ENCODE assay signal across 1 cellular context in the genomic region with DNA sequence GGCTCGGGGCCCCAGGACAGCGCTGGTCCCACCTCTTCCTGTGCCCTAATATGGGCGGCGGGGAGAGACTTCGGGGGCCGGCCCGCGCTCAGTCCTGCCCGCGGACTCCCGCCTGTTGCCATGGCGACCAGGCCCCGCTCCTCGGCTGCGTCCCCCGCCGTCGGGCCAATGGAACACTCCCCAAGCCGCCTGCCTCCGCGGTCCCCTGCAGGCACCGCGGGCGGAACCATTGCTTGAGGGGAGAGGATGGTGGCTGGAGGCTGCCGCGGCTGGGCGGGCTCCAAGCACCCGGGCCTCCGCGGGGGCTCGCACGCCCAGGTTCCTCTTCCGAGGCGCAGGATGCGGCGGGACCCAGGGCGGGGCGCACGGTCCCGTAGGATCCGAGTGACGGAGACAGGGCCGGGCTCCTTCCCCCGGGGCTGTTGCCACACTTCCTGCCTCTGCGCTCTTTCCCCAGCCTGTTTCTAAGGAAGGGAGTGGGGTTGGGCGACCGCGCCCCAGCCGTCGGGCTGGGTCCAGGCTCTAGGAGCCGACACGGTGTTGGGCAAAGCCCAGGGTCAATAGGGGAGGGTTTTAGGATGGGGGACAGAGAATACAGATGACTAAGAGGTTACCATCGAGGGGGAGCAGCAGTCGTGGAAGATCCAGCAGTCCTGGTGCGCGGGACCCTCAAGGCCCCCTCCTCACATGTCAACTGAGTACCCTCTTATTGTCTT.
TF ChIP-seq lines count a peak whose summit lies in the region.

No MANE protein-coding gene starts in this region.

TF ChIP-seq in GM12878, 131 proteins besides CTCF, POLR2A, EP300 and RAD21 (continued from another document and continues in another):
- TF ChIP-seq, protein P1, sequence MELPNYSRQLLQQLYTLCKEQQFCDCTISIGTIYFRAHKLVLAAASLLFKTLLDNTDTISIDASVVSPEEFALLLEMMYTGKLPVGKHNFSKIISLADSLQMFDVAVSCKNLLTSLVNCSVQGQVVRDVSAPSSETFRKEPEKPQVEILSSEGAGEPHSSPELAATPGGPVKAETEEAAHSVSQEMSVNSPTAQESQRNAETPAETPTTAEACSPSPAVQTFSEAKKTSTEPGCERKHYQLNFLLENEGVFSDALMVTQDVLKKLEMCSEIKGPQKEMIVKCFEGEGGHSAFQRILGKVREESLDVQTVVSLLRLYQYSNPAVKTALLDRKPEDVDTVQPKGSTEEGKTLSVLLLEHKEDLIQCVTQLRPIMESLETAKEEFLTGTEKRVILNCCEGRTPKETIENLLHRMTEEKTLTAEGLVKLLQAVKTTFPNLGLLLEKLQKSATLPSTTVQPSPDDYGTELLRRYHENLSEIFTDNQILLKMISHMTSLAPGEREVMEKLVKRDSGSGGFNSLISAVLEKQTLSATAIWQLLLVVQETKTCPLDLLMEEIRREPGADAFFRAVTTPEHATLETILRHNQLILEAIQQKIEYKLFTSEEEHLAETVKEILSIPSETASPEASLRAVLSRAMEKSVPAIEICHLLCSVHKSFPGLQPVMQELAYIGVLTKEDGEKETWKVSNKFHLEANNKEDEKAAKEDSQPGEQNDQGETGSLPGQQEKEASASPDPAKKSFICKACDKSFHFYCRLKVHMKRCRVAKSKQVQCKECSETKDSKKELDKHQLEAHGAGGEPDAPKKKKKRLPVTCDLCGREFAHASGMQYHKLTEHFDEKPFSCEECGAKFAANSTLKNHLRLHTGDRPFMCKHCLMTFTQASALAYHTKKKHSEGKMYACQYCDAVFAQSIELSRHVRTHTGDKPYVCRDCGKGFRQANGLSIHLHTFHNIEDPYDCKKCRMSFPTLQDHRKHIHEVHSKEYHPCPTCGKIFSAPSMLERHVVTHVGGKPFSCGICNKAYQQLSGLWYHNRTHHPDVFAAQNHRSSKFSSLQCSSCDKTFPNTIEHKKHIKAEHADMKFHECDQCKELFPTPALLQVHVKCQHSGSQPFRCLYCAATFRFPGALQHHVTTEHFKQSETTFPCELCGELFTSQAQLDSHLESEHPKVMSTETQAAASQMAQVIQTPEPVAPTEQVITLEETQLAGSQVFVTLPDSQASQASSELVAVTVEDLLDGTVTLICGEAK (IDR thresholded peaks at IDR 0.05; ENCODE audit: borderline replicate concordance) = peak; percentile 64; the same call in 1 of the 2 replicates
- TF ChIP-seq ZSCAN29 (IDR thresholded peaks at IDR 0.05) (no peak), CHD1 (IDR thresholded peaks at IDR 0.05; ENCODE audit: low read depth, low read length) (peak; percentile 99), HDAC6 (IDR thresholded peaks at IDR 0.05; ENCODE audit: unreplicated experiment) (no peak), CREM (IDR thresholded peaks at IDR 0.05; ENCODE audit: low read depth) (peak; percentile 37; the same call in 1 of the 2 replicates), RUNX3 (IDR thresholded peaks at IDR 0.05; ENCODE audit: low read length) (no peak), MYC (IDR thresholded peaks at IDR 0.05; ENCODE audit: insufficient read depth, insufficient read length, insufficient replicate concordance, low read length, severe bottlenecking) (no peak), CREB1 (IDR thresholded peaks at IDR 0.05; ENCODE audit: low read depth) (no peak), CBX3 (IDR thresholded peaks at IDR 0.05; ENCODE audit: borderline replicate concordance, low read depth) (no peak), ZNF384 (IDR thresholded peaks at IDR 0.05; ENCODE audit: borderline replicate concordance, low read depth, low read length) (0 out of 2 replicates have a peak, but pooled peaks have one; percentile 18), NFXL1 (IDR thresholded peaks at IDR 0.05; ENCODE audit: borderline replicate concordance) (no peak), WRNIP1 (IDR thresholded peaks at IDR 0.05; ENCODE audit: borderline replicate concordance, low read depth, low read length) (peak; percentile 60; the same call in 1 of the 2 replicates), FOXM1 (IDR thresholded peaks at IDR 0.05; ENCODE audit: low read depth, low read length) (no peak), RFX5 (IDR thresholded peaks at IDR 0.05; ENCODE audit: low read depth, low read length) (peak; percentile 73), STAT1 (conservative IDR thresholded peaks at IDR 0.05) (peak; percentile 88; the same call in 1 of the 2 replicates), ATF7 (IDR thresholded peaks at IDR 0.05; ENCODE audit: low read depth) (peak; percentile 98), GABPA (IDR thresholded peaks at IDR 0.05; ENCODE audit: low read depth) (no peak), POLR2AphosphoS2 (IDR thresholded peaks at IDR 0.05; ENCODE audit: low read depth, low read length) (no peak; the same call in 1 of the 2 replicates), FOXK2 (IDR thresholded peaks at IDR 0.05) (peak; percentile 97), PAX5 (IDR thresholded peaks at IDR 0.05; ENCODE audit: borderline replicate concordance, low read depth, low read length) (no peak; the same call in 1 of the 2 replicates), ETV6 (conservative IDR thresholded peaks at IDR 0.05 in 1 of 2, IDR thresholded peaks at IDR 0.05 in 1 of 2; ENCODE audit: borderline replicate concordance in 1 of 2, low read depth in 1 of 2) (no peak), MXI1 (IDR thresholded peaks at IDR 0.05; ENCODE audit: low read depth, low read length) (peak; percentile 96), HCFC1 (IDR thresholded peaks at IDR 0.05; ENCODE audit: low read length) (no peak; the same call in 1 of the 2 replicates), BRCA1 (IDR thresholded peaks at IDR 0.05; ENCODE audit: low read depth, low read length) (peak; percentile 38; the same call in 1 of the 2 replicates), ZNF622 (IDR thresholded peaks at IDR 0.05) (no peak), KDM1A (IDR thresholded peaks at IDR 0.05; ENCODE audit: borderline replicate concordance) (no peak), SUZ12 (IDR thresholded peaks at IDR 0.05; ENCODE audit: unreplicated experiment) (no peak), PAX8 (IDR thresholded peaks at IDR 0.05) (no peak), KAT2A (conservative IDR thresholded peaks at IDR 0.05; ENCODE audit: control insufficient read depth, low read depth, low read length) (no peak), ESRRA (IDR thresholded peaks at IDR 0.05; ENCODE audit: low read length) (0 out of 2 replicates have a peak, but pooled peaks have one; percentile 50), ASH2L (IDR thresholded peaks at IDR 0.05; ENCODE audit: borderline replicate concordance, low read depth) (no peak), CEBPB (IDR thresholded peaks at IDR 0.05; ENCODE audit: borderline replicate concordance in 1 of 2, low read depth in 2 of 2, low read length in 2 of 2) (peak in 1 of 2 experiments; percentile 34; a peak in 1 of 4 replicates), SMC3 (IDR thresholded peaks at IDR 0.05; ENCODE audit: borderline replicate concordance, low read length) (no peak), MTA3 (IDR thresholded peaks at IDR 0.05; ENCODE audit: borderline replicate concordance, low read length) (no peak)
- TF ChIP-seq, protein P2, sequence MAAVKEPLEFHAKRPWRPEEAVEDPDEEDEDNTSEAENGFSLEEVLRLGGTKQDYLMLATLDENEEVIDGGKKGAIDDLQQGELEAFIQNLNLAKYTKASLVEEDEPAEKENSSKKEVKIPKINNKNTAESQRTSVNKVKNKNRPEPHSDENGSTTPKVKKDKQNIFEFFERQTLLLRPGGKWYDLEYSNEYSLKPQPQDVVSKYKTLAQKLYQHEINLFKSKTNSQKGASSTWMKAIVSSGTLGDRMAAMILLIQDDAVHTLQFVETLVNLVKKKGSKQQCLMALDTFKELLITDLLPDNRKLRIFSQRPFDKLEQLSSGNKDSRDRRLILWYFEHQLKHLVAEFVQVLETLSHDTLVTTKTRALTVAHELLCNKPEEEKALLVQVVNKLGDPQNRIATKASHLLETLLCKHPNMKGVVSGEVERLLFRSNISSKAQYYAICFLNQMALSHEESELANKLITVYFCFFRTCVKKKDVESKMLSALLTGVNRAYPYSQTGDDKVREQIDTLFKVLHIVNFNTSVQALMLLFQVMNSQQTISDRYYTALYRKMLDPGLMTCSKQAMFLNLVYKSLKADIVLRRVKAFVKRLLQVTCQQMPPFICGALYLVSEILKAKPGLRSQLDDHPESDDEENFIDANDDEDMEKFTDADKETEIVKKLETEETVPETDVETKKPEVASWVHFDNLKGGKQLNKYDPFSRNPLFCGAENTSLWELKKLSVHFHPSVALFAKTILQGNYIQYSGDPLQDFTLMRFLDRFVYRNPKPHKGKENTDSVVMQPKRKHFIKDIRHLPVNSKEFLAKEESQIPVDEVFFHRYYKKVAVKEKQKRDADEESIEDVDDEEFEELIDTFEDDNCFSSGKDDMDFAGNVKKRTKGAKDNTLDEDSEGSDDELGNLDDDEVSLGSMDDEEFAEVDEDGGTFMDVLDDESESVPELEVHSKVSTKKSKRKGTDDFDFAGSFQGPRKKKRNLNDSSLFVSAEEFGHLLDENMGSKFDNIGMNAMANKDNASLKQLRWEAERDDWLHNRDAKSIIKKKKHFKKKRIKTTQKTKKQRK (IDR thresholded peaks at IDR 0.05; ENCODE audit: low read depth, low read length) = no peak
- TF ChIP-seq, protein P3, sequence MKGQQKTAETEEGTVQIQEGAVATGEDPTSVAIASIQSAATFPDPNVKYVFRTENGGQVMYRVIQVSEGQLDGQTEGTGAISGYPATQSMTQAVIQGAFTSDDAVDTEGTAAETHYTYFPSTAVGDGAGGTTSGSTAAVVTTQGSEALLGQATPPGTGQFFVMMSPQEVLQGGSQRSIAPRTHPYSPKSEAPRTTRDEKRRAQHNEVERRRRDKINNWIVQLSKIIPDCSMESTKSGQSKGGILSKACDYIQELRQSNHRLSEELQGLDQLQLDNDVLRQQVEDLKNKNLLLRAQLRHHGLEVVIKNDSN (IDR thresholded peaks at IDR 0.05; ENCODE audit: borderline replicate concordance, extremely low read length, insufficient read depth, low read depth, low read length) = no peak
- TF ChIP-seq, protein P4, sequence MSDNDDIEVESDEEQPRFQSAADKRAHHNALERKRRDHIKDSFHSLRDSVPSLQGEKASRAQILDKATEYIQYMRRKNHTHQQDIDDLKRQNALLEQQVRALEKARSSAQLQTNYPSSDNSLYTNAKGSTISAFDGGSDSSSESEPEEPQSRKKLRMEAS (IDR thresholded peaks at IDR 0.05; ENCODE audit: low read depth, low read length) = no peak; the same call in 1 of the 2 replicates
- TF ChIP-seq, protein P5, sequence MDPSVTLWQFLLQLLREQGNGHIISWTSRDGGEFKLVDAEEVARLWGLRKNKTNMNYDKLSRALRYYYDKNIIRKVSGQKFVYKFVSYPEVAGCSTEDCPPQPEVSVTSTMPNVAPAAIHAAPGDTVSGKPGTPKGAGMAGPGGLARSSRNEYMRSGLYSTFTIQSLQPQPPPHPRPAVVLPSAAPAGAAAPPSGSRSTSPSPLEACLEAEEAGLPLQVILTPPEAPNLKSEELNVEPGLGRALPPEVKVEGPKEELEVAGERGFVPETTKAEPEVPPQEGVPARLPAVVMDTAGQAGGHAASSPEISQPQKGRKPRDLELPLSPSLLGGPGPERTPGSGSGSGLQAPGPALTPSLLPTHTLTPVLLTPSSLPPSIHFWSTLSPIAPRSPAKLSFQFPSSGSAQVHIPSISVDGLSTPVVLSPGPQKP (IDR thresholded peaks at IDR 0.05; ENCODE audit: low read depth, low read length) = peak; percentile 100
- TF ChIP-seq, protein P6, sequence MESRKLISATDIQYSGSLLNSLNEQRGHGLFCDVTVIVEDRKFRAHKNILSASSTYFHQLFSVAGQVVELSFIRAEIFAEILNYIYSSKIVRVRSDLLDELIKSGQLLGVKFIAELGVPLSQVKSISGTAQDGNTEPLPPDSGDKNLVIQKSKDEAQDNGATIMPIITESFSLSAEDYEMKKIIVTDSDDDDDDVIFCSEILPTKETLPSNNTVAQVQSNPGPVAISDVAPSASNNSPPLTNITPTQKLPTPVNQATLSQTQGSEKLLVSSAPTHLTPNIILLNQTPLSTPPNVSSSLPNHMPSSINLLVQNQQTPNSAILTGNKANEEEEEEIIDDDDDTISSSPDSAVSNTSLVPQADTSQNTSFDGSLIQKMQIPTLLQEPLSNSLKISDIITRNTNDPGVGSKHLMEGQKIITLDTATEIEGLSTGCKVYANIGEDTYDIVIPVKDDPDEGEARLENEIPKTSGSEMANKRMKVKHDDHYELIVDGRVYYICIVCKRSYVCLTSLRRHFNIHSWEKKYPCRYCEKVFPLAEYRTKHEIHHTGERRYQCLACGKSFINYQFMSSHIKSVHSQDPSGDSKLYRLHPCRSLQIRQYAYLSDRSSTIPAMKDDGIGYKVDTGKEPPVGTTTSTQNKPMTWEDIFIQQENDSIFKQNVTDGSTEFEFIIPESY (IDR thresholded peaks at IDR 0.05) = peak; percentile 86; the same call in 1 of the 2 replicates
- TF ChIP-seq, protein P7, sequence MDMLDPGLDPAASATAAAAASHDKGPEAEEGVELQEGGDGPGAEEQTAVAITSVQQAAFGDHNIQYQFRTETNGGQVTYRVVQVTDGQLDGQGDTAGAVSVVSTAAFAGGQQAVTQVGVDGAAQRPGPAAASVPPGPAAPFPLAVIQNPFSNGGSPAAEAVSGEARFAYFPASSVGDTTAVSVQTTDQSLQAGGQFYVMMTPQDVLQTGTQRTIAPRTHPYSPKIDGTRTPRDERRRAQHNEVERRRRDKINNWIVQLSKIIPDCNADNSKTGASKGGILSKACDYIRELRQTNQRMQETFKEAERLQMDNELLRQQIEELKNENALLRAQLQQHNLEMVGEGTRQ (IDR thresholded peaks at IDR 0.05; ENCODE audit: borderline replicate concordance, low read depth, low read length) = no peak
- TF ChIP-seq, protein P8, sequence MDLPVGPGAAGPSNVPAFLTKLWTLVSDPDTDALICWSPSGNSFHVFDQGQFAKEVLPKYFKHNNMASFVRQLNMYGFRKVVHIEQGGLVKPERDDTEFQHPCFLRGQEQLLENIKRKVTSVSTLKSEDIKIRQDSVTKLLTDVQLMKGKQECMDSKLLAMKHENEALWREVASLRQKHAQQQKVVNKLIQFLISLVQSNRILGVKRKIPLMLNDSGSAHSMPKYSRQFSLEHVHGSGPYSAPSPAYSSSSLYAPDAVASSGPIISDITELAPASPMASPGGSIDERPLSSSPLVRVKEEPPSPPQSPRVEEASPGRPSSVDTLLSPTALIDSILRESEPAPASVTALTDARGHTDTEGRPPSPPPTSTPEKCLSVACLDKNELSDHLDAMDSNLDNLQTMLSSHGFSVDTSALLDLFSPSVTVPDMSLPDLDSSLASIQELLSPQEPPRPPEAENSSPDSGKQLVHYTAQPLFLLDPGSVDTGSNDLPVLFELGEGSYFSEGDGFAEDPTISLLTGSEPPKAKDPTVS (IDR thresholded peaks at IDR 0.05; ENCODE audit: low read depth, low read length) = no peak
- TF ChIP-seq, protein P9, sequence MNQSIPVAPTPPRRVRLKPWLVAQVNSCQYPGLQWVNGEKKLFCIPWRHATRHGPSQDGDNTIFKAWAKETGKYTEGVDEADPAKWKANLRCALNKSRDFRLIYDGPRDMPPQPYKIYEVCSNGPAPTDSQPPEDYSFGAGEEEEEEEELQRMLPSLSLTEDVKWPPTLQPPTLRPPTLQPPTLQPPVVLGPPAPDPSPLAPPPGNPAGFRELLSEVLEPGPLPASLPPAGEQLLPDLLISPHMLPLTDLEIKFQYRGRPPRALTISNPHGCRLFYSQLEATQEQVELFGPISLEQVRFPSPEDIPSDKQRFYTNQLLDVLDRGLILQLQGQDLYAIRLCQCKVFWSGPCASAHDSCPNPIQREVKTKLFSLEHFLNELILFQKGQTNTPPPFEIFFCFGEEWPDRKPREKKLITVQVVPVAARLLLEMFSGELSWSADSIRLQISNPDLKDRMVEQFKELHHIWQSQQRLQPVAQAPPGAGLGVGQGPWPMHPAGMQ (IDR thresholded peaks at IDR 0.05; ENCODE audit: borderline replicate concordance) = no peak
